22 cellular contexts compared by ENCODE assay signal in the genomic region with DNA sequence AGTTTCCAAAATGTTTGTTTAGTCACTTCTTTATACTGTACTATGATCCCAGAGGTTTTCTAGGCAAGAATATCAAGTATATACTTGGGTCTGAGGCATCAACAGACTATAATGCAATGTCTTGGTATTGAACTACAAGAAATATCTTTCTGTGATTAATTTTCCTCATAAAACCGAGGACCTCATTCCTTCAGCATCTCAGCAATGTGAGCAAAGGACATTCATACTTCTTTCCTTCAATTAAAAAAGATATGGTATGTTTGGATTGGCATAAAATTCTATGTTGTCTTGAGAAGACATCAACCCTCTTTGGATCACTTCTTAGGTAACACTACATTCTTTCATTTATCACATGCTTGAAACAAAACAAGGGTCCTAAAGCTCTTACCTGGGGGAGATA.
"Had no signal": no experiment of that assay in that cellular context is flagged by ENCODE, and none has a peak within 500 bp of the region (broad histone marks: within the 10 kb centered on the region; RNA-seq: fewer than 3 reads in every experiment).

No MANE protein-coding gene starts in this region.

- H3K27ac ChIP-seq: epithelial cell of prostate, esophagus muscularis mucosa, gastrocnemius medialis, heart right ventricle, neural progenitor cell, parathyroid adenoma, prostate gland, right lobe of liver, skin epidermis, thoracic aorta had no signal

- H3K79me2 ChIP-seq: parathyroid adenoma had no signal

- H3K27ac Mint-ChIP-seq: effector memory CD8-positive, alpha-beta T cell; natural killer cell treated with Interleukin-12 subunit alpha and Interleukin-12 subunit beta and Interleukin-15 and Interleukin-18, amount 100 ng/mL, for 72 hours; neural progenitor cell; stimulated activated naive B cell treated with anti-CD40 and anti-IgM and Interleukin-4, amounts not matched to agents 10 μg/mL and 1 μg/mL and 100 μg/mL, for 72 hours; stimulated activated naive CD8-positive, alpha-beta T cell treated with anti-CD3 and anti-CD28 coated beads, Interleukin-15, amount 100 ng/mL, for 72 hours had no signal

- H3K4me1 Mint-ChIP-seq: neural progenitor cell; stimulated activated naive B cell treated with anti-CD40 and anti-IgM and Interleukin-4, amounts not matched to agents 10 μg/mL and 1 μg/mL and 100 μg/mL, for 72 hours; stimulated activated naive CD8-positive, alpha-beta T cell treated with anti-CD3 and anti-CD28 coated beads, Interleukin-15, amount 100 ng/mL, for 72 hours had no signal

- H3K4me2 ChIP-seq: neural progenitor cell had no signal

- H3K9me3 ChIP-seq: esophagus muscularis mucosa, gastrocnemius medialis, prostate gland, right lobe of liver, thoracic aorta had no signal

- H3K9ac ChIP-seq: neural progenitor cell, parathyroid adenoma had no signal

- H3K27me3 ChIP-seq: esophagus muscularis mucosa, gastrocnemius medialis, heart right ventricle, neural progenitor cell, right lobe of liver had no signal

- ATAC-seq: effector memory CD8-positive, alpha-beta T cell; gastrocnemius medialis; heart right ventricle; left lobe of liver; natural killer cell treated with Interleukin-12 subunit alpha and Interleukin-12 subunit beta and Interleukin-15 and Interleukin-18, amount 100 ng/mL, for 72 hours; right lobe of liver; stimulated activated naive B cell treated with anti-CD40 and anti-IgM and Interleukin-4, amounts not matched to agents 10 μg/mL and 1 μg/mL and 100 μg/mL, for 72 hours; stimulated activated naive CD8-positive, alpha-beta T cell treated with anti-CD3 and anti-CD28 coated beads, Interleukin-15, amount 100 ng/mL, for 72 hours had no signal

- H2AFZ ChIP-seq: neural progenitor cell, parathyroid adenoma had no signal

- H3K4me3 ChIP-seq: esophagus muscularis mucosa, gastrocnemius medialis, heart right ventricle, prostate gland, right lobe of liver, skin epidermis, thoracic aorta had no signal

- DNase-seq: effector memory CD8-positive, alpha-beta T cell; gastrocnemius medialis; heart right ventricle; hypothalamus; islet precursor cell; mammary epithelial cell; occipital lobe; right lobe of liver; stimulated activated CD4-positive, alpha-beta T cell treated with anti-CD3 and anti-CD28 coated beads, Interleukin-2, amount 100 ng/mL, for 24 hours; stimulated activated CD4-positive, alpha-beta T cell treated with anti-CD3 and anti-CD28 coated beads, Interleukin-4, amount 100 ng/mL, for 4 hours; stimulated activated naive B cell treated with anti-CD40 and anti-IgM and Interleukin-4, amounts not matched to agents 10 μg/mL and 1 μg/mL and 100 μg/mL, for 72 hours; stimulated activated naive CD8-positive, alpha-beta T cell treated with anti-CD3 and anti-CD28 coated beads, Interleukin-15, amount 100 ng/mL, for 72 hours; trophoblast cell had no signal

- H3K27me3 Mint-ChIP-seq: effector memory CD8-positive, alpha-beta T cell; natural killer cell treated with Interleukin-12 subunit alpha and Interleukin-12 subunit beta and Interleukin-15 and Interleukin-18, amount 100 ng/mL, for 72 hours; stimulated activated naive B cell treated with anti-CD40 and anti-IgM and Interleukin-4, amounts not matched to agents 10 μg/mL and 1 μg/mL and 100 μg/mL, for 72 hours; stimulated activated naive CD8-positive, alpha-beta T cell treated with anti-CD3 and anti-CD28 coated beads, Interleukin-15, amount 100 ng/mL, for 72 hours had no signal

- H3K4me3 Mint-ChIP-seq: effector memory CD8-positive, alpha-beta T cell; natural killer cell treated with Interleukin-12 subunit alpha and Interleukin-12 subunit beta and Interleukin-15 and Interleukin-18, amount 100 ng/mL, for 72 hours; neural progenitor cell; stimulated activated naive B cell treated with anti-CD40 and anti-IgM and Interleukin-4, amounts not matched to agents 10 μg/mL and 1 μg/mL and 100 μg/mL, for 72 hours; stimulated activated naive CD8-positive, alpha-beta T cell treated with anti-CD3 and anti-CD28 coated beads, Interleukin-15, amount 100 ng/mL, for 72 hours had no signal

- H3K4me1 ChIP-seq: neural progenitor cell, parathyroid adenoma, prostate gland, right lobe of liver had no signal

- H3K36me3 Mint-ChIP-seq: natural killer cell treated with Interleukin-12 subunit alpha and Interleukin-12 subunit beta and Interleukin-15 and Interleukin-18, amount 100 ng/mL, for 72 hours; neural progenitor cell; stimulated activated naive B cell treated with anti-CD40 and anti-IgM and Interleukin-4, amounts not matched to agents 10 μg/mL and 1 μg/mL and 100 μg/mL, for 72 hours had no signal

- H3K36me3 ChIP-seq: esophagus muscularis mucosa, gastrocnemius medialis, heart right ventricle, neural progenitor cell, prostate gland, right lobe of liver, thoracic aorta had no signal
